19 cellular contexts compared by ENCODE assay signal in the genomic region with DNA sequence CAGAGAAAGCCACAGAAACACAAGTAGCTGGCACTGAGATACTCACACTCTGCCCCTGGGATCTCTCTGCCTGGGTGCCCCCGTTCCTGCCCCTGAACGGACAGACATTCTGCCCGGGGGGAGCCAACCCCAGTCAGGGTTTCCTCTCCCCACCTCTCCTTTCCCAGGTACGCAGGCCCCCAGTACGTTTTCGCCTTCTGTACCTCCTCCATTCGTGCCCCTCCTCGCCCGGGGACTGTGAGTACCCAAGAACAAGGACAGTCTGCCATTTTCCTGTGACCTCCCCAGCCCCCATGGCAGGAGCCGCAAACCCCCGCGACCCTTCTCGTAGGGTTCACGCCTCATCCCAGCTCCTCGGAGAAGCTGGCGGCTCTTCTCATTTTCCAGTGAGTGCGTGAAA. TPM values are rescaled to one million over a fixed set of nuclear protein-coding genes. Genes with fewer than 3 reads are reported as not detected.
"Had no signal": no experiment of that assay in that cellular context is flagged by ENCODE, and none has a peak within 500 bp of the region (broad histone marks: within the 10 kb centered on the region; RNA-seq: fewer than 3 reads in every experiment).

No MANE protein-coding gene starts in this region.

- H3K27ac ChIP-seq: dorsolateral prefrontal cortex, esophagus muscularis mucosa, left ventricle myocardium inferior, right atrium auricular region, suprapubic skin had no signal

- H3K36me3 ChIP-seq: esophagus muscularis mucosa, left ventricle myocardium inferior, right atrium auricular region, suprapubic skin had no signal

- H3K27me3 Mint-ChIP-seq: activated CD4-positive, alpha-beta T cell treated with anti-CD3 and anti-CD28 coated beads, Interleukin-2, amount 10 ng/mL, durations not matched to agents 24 days and 14 days; activated naive CD8-positive, alpha-beta T cell treated with anti-CD3 and anti-CD28 coated beads for 36 hours; memory B cell; natural killer cell treated with Interleukin-12 subunit alpha and Interleukin-12 subunit beta and Interleukin-15 and Interleukin-18, amount 100 ng/mL, for 72 hours; stimulated activated naive CD8-positive, alpha-beta T cell treated with anti-CD3 and anti-CD28 coated beads, Interleukin-15, Interleukin-2, amounts not matched to agents 100 ng/mL and 50 ng/mL, for 24 hours had no signal

- H3K36me3 Mint-ChIP-seq: natural killer cell treated with Interleukin-12 subunit alpha and Interleukin-12 subunit beta and Interleukin-15 and Interleukin-18, amount 100 ng/mL, for 72 hours; WTC11 had no signal

- H3K27ac Mint-ChIP-seq: activated CD4-positive, alpha-beta T cell treated with anti-CD3 and anti-CD28 coated beads, Interleukin-2, amount 10 ng/mL, durations not matched to agents 24 days and 14 days; activated naive CD8-positive, alpha-beta T cell treated with anti-CD3 and anti-CD28 coated beads for 36 hours; activated T-cell treated with anti-CD3 and anti-CD28 coated beads, Interleukin-2, amount 50 U/mL, for 72 hours; memory B cell; stimulated activated naive CD8-positive, alpha-beta T cell treated with anti-CD3 and anti-CD28 coated beads, Interleukin-15, Interleukin-2, amounts not matched to agents 100 ng/mL and 50 ng/mL, for 24 hours; T-helper 1 cell treated with Interleukin-12 subunit alpha and Interleukin-12 subunit beta and Interleukin-4 antibody, amounts not matched to agents 30 μg/mL and 1 μg/mL, for 36 hours; WTC11 had no signal

- H3K4me3 ChIP-seq: dorsolateral prefrontal cortex, esophagus muscularis mucosa, left ventricle myocardium inferior, right atrium auricular region, suprapubic skin had no signal

- H3K9me3 ChIP-seq: esophagus muscularis mucosa, suprapubic skin had no signal

- H3K27me3 ChIP-seq: right atrium auricular region had no signal

- H3K4me3 Mint-ChIP-seq: activated CD4-positive, alpha-beta T cell treated with anti-CD3 and anti-CD28 coated beads, Interleukin-2, amount 10 ng/mL, durations not matched to agents 24 days and 14 days; activated naive CD8-positive, alpha-beta T cell treated with anti-CD3 and anti-CD28 coated beads for 36 hours; activated T-cell treated with anti-CD3 and anti-CD28 coated beads, Interleukin-2, amount 50 U/mL, for 72 hours; memory B cell; natural killer cell treated with Interleukin-12 subunit alpha and Interleukin-12 subunit beta and Interleukin-15 and Interleukin-18, amount 100 ng/mL, for 72 hours; stimulated activated naive CD8-positive, alpha-beta T cell treated with anti-CD3 and anti-CD28 coated beads, Interleukin-15, Interleukin-2, amounts not matched to agents 100 ng/mL and 50 ng/mL, for 24 hours; T-helper 1 cell treated with Interleukin-12 subunit alpha and Interleukin-12 subunit beta and Interleukin-4 antibody, amounts not matched to agents 30 μg/mL and 1 μg/mL, for 36 hours; WTC11 had no signal

- DNase-seq: activated CD4-positive, alpha-beta T cell treated with anti-CD3 and anti-CD28 coated beads, Interleukin-2, amount 10 ng/mL, durations not matched to agents 24 days and 14 days; activated CD8-positive, alpha-beta memory T cell treated with anti-CD3 and anti-CD28 coated beads, Interleukin-2, amount 50 U/mL, for 48 hours; activated gamma-delta T cell; activated naive CD8-positive, alpha-beta T cell treated with anti-CD3 and anti-CD28 coated beads for 36 hours; activated T-cell treated with anti-CD3 and anti-CD28 coated beads, Interleukin-2, amount 50 U/mL, for 72 hours; dorsolateral prefrontal cortex; hippocampal formation; kidney; left ventricle myocardium inferior; occipital lobe; trophoblast cell had no signal

- H3K4me1 ChIP-seq: esophagus muscularis mucosa, left ventricle myocardium inferior, right atrium auricular region, suprapubic skin had no signal

- H3K9me3 Mint-ChIP-seq: activated CD4-positive, alpha-beta T cell treated with anti-CD3 and anti-CD28 coated beads, Interleukin-2, amount 10 ng/mL, durations not matched to agents 24 days and 14 days; activated naive CD8-positive, alpha-beta T cell treated with anti-CD3 and anti-CD28 coated beads for 36 hours; activated T-cell treated with anti-CD3 and anti-CD28 coated beads, Interleukin-2, amount 50 U/mL, for 72 hours; memory B cell; natural killer cell treated with Interleukin-12 subunit alpha and Interleukin-12 subunit beta and Interleukin-15 and Interleukin-18, amount 100 ng/mL, for 72 hours; stimulated activated naive CD8-positive, alpha-beta T cell treated with anti-CD3 and anti-CD28 coated beads, Interleukin-15, Interleukin-2, amounts not matched to agents 100 ng/mL and 50 ng/mL, for 24 hours; T-helper 1 cell treated with Interleukin-12 subunit alpha and Interleukin-12 subunit beta and Interleukin-4 antibody, amounts not matched to agents 30 μg/mL and 1 μg/mL, for 36 hours had no signal

- ATAC-seq: natural killer cell treated with Interleukin-12 subunit alpha and Interleukin-12 subunit beta and Interleukin-15 and Interleukin-18, amount 100 ng/mL, for 72 hours; WTC11 had no signal

- FAIRE-seq: kidney had no signal

RNA-seq across cellular contexts. Expression of gene ELFN2, which starts 29.1 kb away (rescaled TPM):
- total RNA-seq: left ventricle myocardium inferior, right atrium auricular region had no signal
